21 cellular contexts compared by ENCODE assay signal in genomic region chrX:69323786-69324720, GRCh38.
A peak's percentile ranks its signal among the peaks of the same experiment; 100 is the strongest.
DNase-seq lines count a peak whose midpoint lies in the region; ATAC-seq and TF ChIP-seq lines count a peak whose summit lies in the region.
"Had no signal": no experiment of that assay in that cellular context is flagged by ENCODE, and none has a peak within 500 bp of the region (broad histone marks: within the 10 kb centered on the region; RNA-seq: fewer than 3 reads in every experiment).

No MANE protein-coding gene starts in this region.

- DNase-seq in NCI-H1436 (lab: John Stamatoyannopoulos, UW): peak; percentile 21
- no peak for DNase-seq in NCI-H1436 treated with DMSO at 0.1 percent for 48 hours (lab: John Stamatoyannopoulos, UW)
- peak; percentile 96 for DNase-seq in NCI-H69 (lab: John Stamatoyannopoulos, UW)
- DNase-seq in left kidney (ENCODE audit: low read depth, low spot score): peak; percentile 43
- DNase-seq in KBM-7: no peak
- DNase-seq in NCI-H1105 (lab: John Stamatoyannopoulos, UW): no peak
- no peak for DNase-seq in GM20000 (ENCODE audit: low spot score)
- DNase-seq: COR-L47; effector CD4-positive, alpha-beta T cell; erythroblast; foreskin melanocyte; hypothalamus; IMR-90; NCI-H1694 treated with DMSO at 0.1 percent for 48 hours; NCI-H226; NK-92 treated with Interleukin-12 subunit alpha and Interleukin-12 subunit beta, amount 100 ng/mL, for 24 hours; occipital lobe; stimulated activated CD4-positive, alpha-beta T cell treated with anti-CD3 and anti-CD28 coated beads, Interleukin-2, amount 100 ng/mL, for 48 hours; stimulated activated naive CD4-positive, alpha-beta T cell; testis had no signal

- no peak for TF ChIP-seq CTCF in GM20000 (IDR thresholded peaks at IDR 0.05; ENCODE audit: extremely low read depth, missing control alignments)

- in situ Hi-C loops in KBM-7 (cut with MboI; ENCODE audit: low pct_unique_long_range_greater_than_20kb, low sequenced_read_pairs): no loop called here

- no peak for ATAC-seq in HG02840 (IDR thresholded peaks at IDR 0.05; ENCODE audit: low FRiP score, unreplicated experiment)

Comparison
In these comparisons a context has a peak if more than half of its experiments do, and no peak if none do; other contexts are left out.
1. DNase-seq: peak in NCI-H1436 (single experiment), NCI-H69 (single experiment) and left kidney (single experiment); none in NCI-H1436 treated with DMSO at 0.1 percent for 48 hours (single experiment), KBM-7 (single experiment), NCI-H1105 (single experiment) and GM20000 (single experiment).